In the genomic region with DNA sequence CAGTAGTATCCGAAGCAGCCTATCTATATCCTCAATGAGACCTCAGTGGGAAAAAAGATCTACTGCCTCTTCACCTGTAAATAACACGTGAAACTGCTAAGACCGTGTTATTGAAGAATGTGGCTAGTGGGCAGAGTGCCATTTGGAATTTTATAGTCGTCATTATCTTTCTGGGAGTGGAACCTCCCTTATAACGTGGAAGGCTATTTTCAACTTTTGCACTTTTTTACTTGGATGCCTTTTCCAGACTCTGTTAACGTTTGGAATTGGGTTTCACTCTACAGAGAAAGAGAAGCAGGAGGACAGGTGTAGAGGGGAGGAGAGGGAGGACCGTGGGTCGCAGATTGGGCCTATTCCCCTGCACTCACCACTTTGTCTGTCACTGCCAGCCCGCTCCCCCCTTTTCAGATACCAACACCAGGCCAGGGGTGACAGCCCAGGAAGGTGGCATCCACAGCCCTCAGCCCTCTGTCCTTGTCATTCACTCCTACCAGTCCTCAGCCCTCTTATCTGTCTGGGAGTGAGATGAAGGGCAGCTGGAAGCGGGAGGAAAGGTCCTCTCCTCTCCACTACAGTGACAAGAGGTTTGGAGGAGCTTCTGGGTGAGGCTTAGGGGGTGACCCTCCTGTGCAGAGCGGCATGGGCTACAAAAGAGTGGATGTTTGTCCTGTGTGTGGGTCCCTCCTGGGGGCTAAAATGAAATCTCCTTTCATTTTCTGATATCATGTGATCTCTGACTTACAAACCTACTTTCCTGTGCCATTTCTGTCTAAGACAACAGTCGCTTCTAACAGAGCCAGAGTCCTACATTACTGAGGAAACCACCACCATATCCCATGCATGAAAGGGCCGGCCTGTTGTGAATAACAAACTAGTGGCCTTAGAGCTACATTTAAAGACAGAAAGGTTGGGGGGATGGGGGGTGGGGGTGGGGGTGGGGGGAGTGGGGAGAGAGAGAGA, we compare ENCODE assay signal across 1 cellular context.
TF ChIP-seq lines count a peak whose summit lies in the region.

No MANE protein-coding gene starts in this region.

TF ChIP-seq in GM23338, 12 proteins besides CTCF, POLR2A, EP300 and RAD21 (continued from another document):
- TF ChIP-seq, protein P1, sequence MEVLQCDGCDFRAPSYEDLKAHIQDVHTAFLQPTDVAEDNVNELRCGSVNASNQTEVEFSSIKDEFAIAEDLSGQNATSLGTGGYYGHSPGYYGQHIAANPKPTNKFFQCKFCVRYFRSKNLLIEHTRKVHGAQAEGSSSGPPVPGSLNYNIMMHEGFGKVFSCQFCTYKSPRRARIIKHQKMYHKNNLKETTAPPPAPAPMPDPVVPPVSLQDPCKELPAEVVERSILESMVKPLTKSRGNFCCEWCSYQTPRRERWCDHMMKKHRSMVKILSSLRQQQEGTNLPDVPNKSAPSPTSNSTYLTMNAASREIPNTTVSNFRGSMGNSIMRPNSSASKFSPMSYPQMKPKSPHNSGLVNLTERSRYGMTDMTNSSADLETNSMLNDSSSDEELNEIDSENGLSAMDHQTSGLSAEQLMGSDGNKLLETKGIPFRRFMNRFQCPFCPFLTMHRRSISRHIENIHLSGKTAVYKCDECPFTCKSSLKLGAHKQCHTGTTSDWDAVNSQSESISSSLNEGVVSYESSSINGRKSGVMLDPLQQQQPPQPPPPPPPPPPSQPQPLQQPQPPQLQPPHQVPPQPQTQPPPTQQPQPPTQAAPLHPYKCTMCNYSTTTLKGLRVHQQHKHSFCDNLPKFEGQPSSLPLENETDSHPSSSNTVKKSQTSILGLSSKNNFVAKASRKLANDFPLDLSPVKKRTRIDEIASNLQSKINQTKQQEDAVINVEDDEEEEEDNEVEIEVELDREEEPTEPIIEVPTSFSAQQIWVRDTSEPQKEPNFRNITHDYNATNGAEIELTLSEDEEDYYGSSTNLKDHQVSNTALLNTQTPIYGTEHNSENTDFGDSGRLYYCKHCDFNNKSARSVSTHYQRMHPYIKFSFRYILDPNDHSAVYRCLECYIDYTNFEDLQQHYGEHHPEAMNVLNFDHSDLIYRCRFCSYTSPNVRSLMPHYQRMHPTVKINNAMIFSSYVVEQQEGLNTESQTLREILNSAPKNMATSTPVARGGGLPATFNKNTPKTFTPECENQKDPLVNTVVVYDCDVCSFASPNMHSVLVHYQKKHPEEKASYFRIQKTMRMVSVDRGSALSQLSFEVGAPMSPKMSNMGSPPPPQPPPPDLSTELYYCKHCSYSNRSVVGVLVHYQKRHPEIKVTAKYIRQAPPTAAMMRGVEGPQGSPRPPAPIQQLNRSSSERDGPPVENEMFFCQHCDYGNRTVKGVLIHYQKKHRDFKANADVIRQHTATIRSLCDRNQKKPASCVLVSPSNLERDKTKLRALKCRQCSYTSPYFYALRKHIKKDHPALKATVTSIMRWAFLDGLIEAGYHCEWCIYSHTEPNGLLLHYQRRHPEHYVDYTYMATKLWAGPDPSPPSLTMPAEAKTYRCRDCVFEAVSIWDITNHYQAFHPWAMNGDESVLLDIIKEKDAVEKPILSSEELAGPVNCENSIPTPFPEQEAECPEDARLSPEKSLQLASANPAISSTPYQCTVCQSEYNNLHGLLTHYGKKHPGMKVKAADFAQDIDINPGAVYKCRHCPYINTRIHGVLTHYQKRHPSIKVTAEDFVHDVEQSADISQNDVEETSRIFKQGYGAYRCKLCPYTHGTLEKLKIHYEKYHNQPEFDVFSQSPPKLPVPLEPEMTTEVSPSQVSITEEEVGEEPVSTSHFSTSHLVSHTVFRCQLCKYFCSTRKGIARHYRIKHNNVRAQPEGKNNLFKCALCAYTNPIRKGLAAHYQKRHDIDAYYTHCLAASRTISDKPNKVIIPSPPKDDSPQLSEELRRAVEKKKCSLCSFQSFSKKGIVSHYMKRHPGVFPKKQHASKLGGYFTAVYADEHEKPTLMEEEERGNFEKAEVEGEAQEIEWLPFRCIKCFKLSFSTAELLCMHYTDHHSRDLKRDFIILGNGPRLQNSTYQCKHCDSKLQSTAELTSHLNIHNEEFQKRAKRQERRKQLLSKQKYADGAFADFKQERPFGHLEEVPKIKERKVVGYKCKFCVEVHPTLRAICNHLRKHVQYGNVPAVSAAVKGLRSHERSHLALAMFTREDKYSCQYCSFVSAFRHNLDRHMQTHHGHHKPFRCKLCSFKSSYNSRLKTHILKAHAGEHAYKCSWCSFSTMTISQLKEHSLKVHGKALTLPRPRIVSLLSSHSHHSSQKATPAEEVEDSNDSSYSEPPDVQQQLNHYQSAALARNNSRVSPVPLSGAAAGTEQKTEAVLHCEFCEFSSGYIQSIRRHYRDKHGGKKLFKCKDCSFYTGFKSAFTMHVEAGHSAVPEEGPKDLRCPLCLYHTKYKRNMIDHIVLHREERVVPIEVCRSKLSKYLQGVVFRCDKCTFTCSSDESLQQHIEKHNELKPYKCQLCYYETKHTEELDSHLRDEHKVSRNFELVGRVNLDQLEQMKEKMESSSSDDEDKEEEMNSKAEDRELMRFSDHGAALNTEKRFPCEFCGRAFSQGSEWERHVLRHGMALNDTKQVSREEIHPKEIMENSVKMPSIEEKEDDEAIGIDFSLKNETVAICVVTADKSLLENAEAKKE (CRISPR knock-in tag; IDR thresholded peaks at IDR 0.05), result no peak
- no peak for TF ChIP-seq EZH2 (IDR thresholded peaks at IDR 0.05; ENCODE audit: low read depth, unreplicated experiment)
- no peak for TF ChIP-seq EZH2phosphoT487 (IDR thresholded peaks at IDR 0.05; ENCODE audit: unreplicated experiment)
- TF ChIP-seq POLR2AphosphoS5 (IDR thresholded peaks at IDR 0.05; ENCODE audit: low read depth), result no peak
- no peak for TF ChIP-seq ZNF331 (CRISPR knock-in tag; IDR thresholded peaks at IDR 0.05; ENCODE audit: low read depth)
- TF ChIP-seq STAT1 (IDR thresholded peaks at IDR 0.05; ENCODE audit: unreplicated experiment), result no peak
- TF ChIP-seq ZNF114 (CRISPR knock-in tag; IDR thresholded peaks at IDR 0.05), result no peak
- TF ChIP-seq JUNB (IDR thresholded peaks at IDR 0.05; ENCODE audit: unreplicated experiment), result no peak
- no peak for TF ChIP-seq CREB1 (CRISPR knock-in tag; IDR thresholded peaks at IDR 0.05; ENCODE audit: low read depth)
- TF ChIP-seq, protein P2, sequence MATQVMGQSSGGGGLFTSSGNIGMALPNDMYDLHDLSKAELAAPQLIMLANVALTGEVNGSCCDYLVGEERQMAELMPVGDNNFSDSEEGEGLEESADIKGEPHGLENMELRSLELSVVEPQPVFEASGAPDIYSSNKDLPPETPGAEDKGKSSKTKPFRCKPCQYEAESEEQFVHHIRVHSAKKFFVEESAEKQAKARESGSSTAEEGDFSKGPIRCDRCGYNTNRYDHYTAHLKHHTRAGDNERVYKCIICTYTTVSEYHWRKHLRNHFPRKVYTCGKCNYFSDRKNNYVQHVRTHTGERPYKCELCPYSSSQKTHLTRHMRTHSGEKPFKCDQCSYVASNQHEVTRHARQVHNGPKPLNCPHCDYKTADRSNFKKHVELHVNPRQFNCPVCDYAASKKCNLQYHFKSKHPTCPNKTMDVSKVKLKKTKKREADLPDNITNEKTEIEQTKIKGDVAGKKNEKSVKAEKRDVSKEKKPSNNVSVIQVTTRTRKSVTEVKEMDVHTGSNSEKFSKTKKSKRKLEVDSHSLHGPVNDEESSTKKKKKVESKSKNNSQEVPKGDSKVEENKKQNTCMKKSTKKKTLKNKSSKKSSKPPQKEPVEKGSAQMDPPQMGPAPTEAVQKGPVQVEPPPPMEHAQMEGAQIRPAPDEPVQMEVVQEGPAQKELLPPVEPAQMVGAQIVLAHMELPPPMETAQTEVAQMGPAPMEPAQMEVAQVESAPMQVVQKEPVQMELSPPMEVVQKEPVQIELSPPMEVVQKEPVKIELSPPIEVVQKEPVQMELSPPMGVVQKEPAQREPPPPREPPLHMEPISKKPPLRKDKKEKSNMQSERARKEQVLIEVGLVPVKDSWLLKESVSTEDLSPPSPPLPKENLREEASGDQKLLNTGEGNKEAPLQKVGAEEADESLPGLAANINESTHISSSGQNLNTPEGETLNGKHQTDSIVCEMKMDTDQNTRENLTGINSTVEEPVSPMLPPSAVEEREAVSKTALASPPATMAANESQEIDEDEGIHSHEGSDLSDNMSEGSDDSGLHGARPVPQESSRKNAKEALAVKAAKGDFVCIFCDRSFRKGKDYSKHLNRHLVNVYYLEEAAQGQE (IDR thresholded peaks at IDR 0.05; ENCODE audit: unreplicated experiment), result no peak
- TF ChIP-seq, protein P3, sequence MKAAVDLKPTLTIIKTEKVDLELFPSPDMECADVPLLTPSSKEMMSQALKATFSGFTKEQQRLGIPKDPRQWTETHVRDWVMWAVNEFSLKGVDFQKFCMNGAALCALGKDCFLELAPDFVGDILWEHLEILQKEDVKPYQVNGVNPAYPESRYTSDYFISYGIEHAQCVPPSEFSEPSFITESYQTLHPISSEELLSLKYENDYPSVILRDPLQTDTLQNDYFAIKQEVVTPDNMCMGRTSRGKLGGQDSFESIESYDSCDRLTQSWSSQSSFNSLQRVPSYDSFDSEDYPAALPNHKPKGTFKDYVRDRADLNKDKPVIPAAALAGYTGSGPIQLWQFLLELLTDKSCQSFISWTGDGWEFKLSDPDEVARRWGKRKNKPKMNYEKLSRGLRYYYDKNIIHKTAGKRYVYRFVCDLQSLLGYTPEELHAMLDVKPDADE (IDR thresholded peaks at IDR 0.05), result no peak
